In the genomic region with DNA sequence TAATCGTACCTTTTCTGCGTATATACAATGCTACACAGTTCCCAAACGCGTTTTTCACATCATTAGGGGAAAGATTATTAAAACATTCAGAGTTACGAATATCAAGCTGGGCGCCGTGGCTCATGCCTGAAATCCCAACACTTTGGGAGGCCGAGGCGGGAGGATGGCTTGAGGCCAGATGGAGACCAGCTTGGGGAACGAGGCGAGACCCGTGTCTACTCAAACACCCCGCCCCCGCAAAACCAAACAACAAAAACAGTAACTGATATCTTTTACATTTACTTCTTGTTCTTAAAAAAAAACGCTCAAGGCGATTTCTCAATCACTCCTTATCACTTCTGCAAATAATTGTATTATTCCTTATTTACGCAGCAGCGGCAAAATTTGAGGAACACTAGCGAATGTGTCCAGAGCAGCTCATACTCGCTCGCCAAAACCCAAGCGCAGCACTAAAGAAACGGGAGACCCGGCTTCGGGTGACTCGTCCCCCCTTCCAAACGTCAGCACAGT, we compare ENCODE assay signal across 8 cellular contexts. TPM values are rescaled to one million over a fixed set of nuclear protein-coding genes. Genes with fewer than 3 reads are reported as not detected.
DNase-seq lines count a peak whose midpoint lies in the region; ATAC-seq and TF ChIP-seq lines count a peak whose summit lies in the region.

No MANE protein-coding gene starts in this region.

- intact Hi-C loops in mammary epithelial cell (cut with micrococcal nuclease) (loop anchor here (1.0 kb wide), 2 partner anchors 102 to 162 kb away; a partner anchor contains a TSS), lower lobe of right lung (cut with DNase I) (no loop called here)

- ATAC-seq in activated T-cell treated with anti-CD3 and anti-CD28 coated beads, Interleukin-2, amount 50 U/mL, for 4 hours, result no peak
- no peak for ATAC-seq in lower lobe of right lung
- no peak for ATAC-seq in GM18498 (IDR thresholded peaks at IDR 0.05; ENCODE audit: unreplicated experiment)
- no peak for ATAC-seq in HG03378 (IDR thresholded peaks at IDR 0.05; ENCODE audit: unreplicated experiment)

- peak overlapping the region; percentile 65 for H3K4me2 ChIP-seq in mammary epithelial cell (ENCODE audit: insufficient read depth, low read depth, low read length)

- H3K9me3 ChIP-seq in mammary epithelial cell (replicated peaks; ENCODE audit: insufficient read depth, low read length) (no peaks in the 10 kb centered on the region), lower lobe of right lung (no peaks in the 10 kb centered on the region)

- H3K4me3 ChIP-seq in mammary epithelial cell (replicated peaks in 1 of 3; ENCODE audit: insufficient read depth in 1 of 3, low read depth in 2 of 3, low read length in 3 of 3), result peak overlapping the region; percentile 65 to 87 (median 66)
- peak overlapping the region; percentile 98 for H3K4me3 ChIP-seq in lower lobe of right lung

- peak overlapping the region; percentile 95 for H3K4me3 Mint-ChIP-seq in activated T-cell treated with anti-CD3 and anti-CD28 coated beads, Interleukin-2, amount 50 U/mL, for 4 hours

- WGBS in mammary epithelial cell (ENCODE audit: low coverage, missing lambda C conversion rate), result 5% methylated on average over 22 of the region's 27 CpGs

- H3K27ac ChIP-seq in mammary epithelial cell (ENCODE audit: insufficient read depth, low read depth, low read length), result peak overlapping the region; percentile 73
- peak overlapping the region; percentile 98 for H3K27ac ChIP-seq in lower lobe of right lung

- H3K27me3 Mint-ChIP-seq in activated T-cell treated with anti-CD3 and anti-CD28 coated beads, Interleukin-2, amount 50 U/mL, for 4 hours (ENCODE audit: low read depth), result no peaks in the 10 kb centered on the region

- peaks cover 76% of the 10 kb centered on the region for H3K79me2 ChIP-seq in mammary epithelial cell (ENCODE audit: insufficient read depth, low read length)

- CTCF ChIA-PET in mammary epithelial cell (lab: Charles Lee; ENCODE audit: low non-redundant PET), result no interaction called here

- no peaks in the 10 kb centered on the region for H3K9me3 Mint-ChIP-seq in activated T-cell treated with anti-CD3 and anti-CD28 coated beads, Interleukin-2, amount 50 U/mL, for 4 hours

- dilution Hi-C loops in mammary epithelial cell (cut with HindIII; ENCODE audit: low sequenced_read_pairs), result no loop called here

- peak overlapping the region; percentile 90 for H3K9ac ChIP-seq in mammary epithelial cell (ENCODE audit: insufficient read depth, low read length)

- no peak for DNase-seq in activated T-cell treated with anti-CD3 and anti-CD28 coated beads, Interleukin-2, amount 50 U/mL, for 4 hours
- DNase-seq in activated T-cell treated with anti-CD3 and anti-CD28 coated beads for 4 hours (no peak), mammary epithelial cell (peak; percentile 8), lower lobe of right lung (peak; percentile 66), ureter (ENCODE audit: low spot score) (peak; percentile 46), occipital lobe (lab: John Stamatoyannopoulos, UW) (no peak)

- in situ Hi-C loops in mammary epithelial cell (cut with MboI; ENCODE audit: low sequenced_read_pairs in 2 of 2), result no loop called here

- no peaks in the 10 kb centered on the region for H3K27me3 ChIP-seq in mammary epithelial cell (ENCODE audit: insufficient read depth, low read length)
- H3K27me3 ChIP-seq in lower lobe of right lung (ENCODE audit: low read depth), result no peaks in the 10 kb centered on the region

- peaks cover 49% of the 10 kb centered on the region for H3K4me1 Mint-ChIP-seq in activated T-cell treated with anti-CD3 and anti-CD28 coated beads, Interleukin-2, amount 50 U/mL, for 4 hours (ENCODE audit: low read depth)

- H3K4me1 ChIP-seq in mammary epithelial cell (ENCODE audit: insufficient read depth, low read length) (peaks cover 13% of the 10 kb centered on the region), lower lobe of right lung (peaks cover 44% of the 10 kb centered on the region)

- BruUV-seq in mammary epithelial cell (replicated peaks; lab: Mats Ljungman, UMichigan), result TSS peak; percentile 25

- H4K20me1 ChIP-seq in mammary epithelial cell (ENCODE audit: insufficient read depth, low read length), result no peaks in the 10 kb centered on the region

- H2AFZ ChIP-seq in mammary epithelial cell (ENCODE audit: low read depth, low read length), result peak overlapping the region; percentile 67

- TF ChIP-seq CTCF in mammary epithelial cell (conservative IDR thresholded peaks at IDR 0.05 in 1 of 2, IDR thresholded peaks at IDR 0.05 in 1 of 2; ENCODE audit: extremely low read depth in 1 of 2, insufficient read depth in 1 of 2, low read depth in 1 of 2, low read length in 2 of 2) (no peak), lower lobe of right lung (IDR thresholded peaks at IDR 0.05) (peak; percentile 24)

- H3K36me3 ChIP-seq in mammary epithelial cell (ENCODE audit: insufficient read depth, low read length), result peaks cover 17% of the 10 kb centered on the region
- peaks cover 34% of the 10 kb centered on the region for H3K36me3 ChIP-seq in lower lobe of right lung

- peaks cover 16% of the 10 kb centered on the region for H3K36me3 Mint-ChIP-seq in activated T-cell treated with anti-CD3 and anti-CD28 coated beads, Interleukin-2, amount 50 U/mL, for 4 hours (ENCODE audit: insufficient read depth)

RNA-seq across cellular contexts. Expression of a gene that starts 1.2 kb away (rescaled TPM):
- total RNA-seq in activated T-cell treated with anti-CD3 and anti-CD28 coated beads, Interleukin-2, amount 50 U/mL, for 4 hours, result 10 to 100 TPM; 24.1 to 25.8 (median 24.8) TPM
- 10 to 100 TPM; 20.3 to 25.3 TPM for total RNA-seq in mammary epithelial cell
- polyA plus RNA-seq in mammary epithelial cell, result 6.9 TPM
- 8.1 TPM for polyA minus RNA-seq in mammary epithelial cell
- 23.5 TPM for total RNA-seq in lower lobe of right lung
- total RNA-seq in ureter, result 19.1 TPM
- total RNA-seq in occipital lobe, result 68.2 TPM

RNA-seq across cellular contexts. Expression of a gene that starts 10.8 kb away (rescaled TPM):
- 1,000 to 10,000 TPM; 2,191 to 2,257 (median 2,224) TPM for total RNA-seq in activated T-cell treated with anti-CD3 and anti-CD28 coated beads, Interleukin-2, amount 50 U/mL, for 4 hours
- total RNA-seq in mammary epithelial cell (1,000 to 10,000 TPM in 1 of 2 donors, 100 to 1,000 TPM in 1; 920 to 1,138 TPM), lower lobe of right lung (793 TPM), ureter (1,195 TPM), occipital lobe (2,571 TPM)
- polyA plus RNA-seq in mammary epithelial cell, result 906 TPM
- 633 TPM for polyA minus RNA-seq in mammary epithelial cell

RNA-seq across cellular contexts. Expression of a gene that starts 48.6 kb away (rescaled TPM):
- total RNA-seq in activated T-cell treated with anti-CD3 and anti-CD28 coated beads, Interleukin-2, amount 50 U/mL, for 4 hours, result 10 to 100 TPM; 11.8 to 14.1 (median 12.9) TPM
- total RNA-seq in mammary epithelial cell, result 10 to 100 TPM; 15.7 to 15.9 TPM
- polyA plus RNA-seq in mammary epithelial cell, result 1.6 TPM
- 8.9 TPM for polyA minus RNA-seq in mammary epithelial cell
- total RNA-seq in lower lobe of right lung, result 8.0 TPM
- total RNA-seq in ureter, result 9.1 TPM
- 69.6 TPM for total RNA-seq in occipital lobe

Comparison
In these comparisons a context has a peak if more than half of its experiments do, and no peak if none do; other contexts are left out.
1. DNase-seq: peak in mammary epithelial cell (single experiment), lower lobe of right lung (single experiment) and ureter (single experiment); none in activated T-cell treated with anti-CD3 and anti-CD28 coated beads, Interleukin-2, amount 50 U/mL, for 4 hours (single experiment), activated T-cell treated with anti-CD3 and anti-CD28 coated beads for 4 hours (single experiment) and occipital lobe (single experiment).